In genomic region chr3:105679951-105680350, GRCh38 we compare ENCODE assay signal across 23 cellular contexts.
"Had no signal": no experiment of that assay in that cellular context is flagged by ENCODE, and none has a peak within 500 bp of the region (broad histone marks: within the 10 kb centered on the region; RNA-seq: fewer than 3 reads in every experiment).

No MANE protein-coding gene starts in this region.

- H3K27me3 Mint-ChIP-seq: activated CD4-positive, alpha-beta memory T cell treated with anti-CD3 and anti-CD28 coated beads for 36 hours; activated T-helper 17 cell treated with anti-CD3 and anti-CD28 coated beads, Interleukin-2, amount 50 U/mL, for 72 hours; brain had no signal

- H3K9me3 Mint-ChIP-seq: activated T-helper 17 cell treated with anti-CD3 and anti-CD28 coated beads, Interleukin-2, amount 50 U/mL, for 72 hours; brain had no signal

- ATAC-seq: activated T-cell treated with anti-CD3 and anti-CD28 coated beads, Interleukin-2, amount 50 U/mL, for 72 hours; activated T-helper 17 cell treated with anti-CD3 and anti-CD28 coated beads, Interleukin-2, amount 50 U/mL, for 72 hours; Panc1 had no signal

- H3K4me3 Mint-ChIP-seq: activated CD4-positive, alpha-beta memory T cell treated with anti-CD3 and anti-CD28 coated beads for 36 hours; activated T-cell treated with anti-CD3 and anti-CD28 coated beads, Interleukin-2, amount 50 U/mL, for 72 hours; activated T-helper 17 cell treated with anti-CD3 and anti-CD28 coated beads, Interleukin-2, amount 50 U/mL, for 72 hours; brain had no signal

- H3K27ac Mint-ChIP-seq: activated CD4-positive, alpha-beta memory T cell treated with anti-CD3 and anti-CD28 coated beads for 36 hours; activated T-cell treated with anti-CD3 and anti-CD28 coated beads, Interleukin-2, amount 50 U/mL, for 72 hours; activated T-helper 17 cell treated with anti-CD3 and anti-CD28 coated beads, Interleukin-2, amount 50 U/mL, for 72 hours had no signal

- DNase-seq: activated CD4-positive, alpha-beta memory T cell treated with anti-CD3 and anti-CD28 coated beads for 36 hours; activated CD4-positive, alpha-beta T cell treated with anti-CD3 and anti-CD28 coated beads, Interleukin-2, amount 50 U/mL, for 1 hour; activated effector memory CD4-positive, alpha-beta T cell treated with anti-CD3 and anti-CD28 coated beads, Interleukin-2, amount 50 U/mL, for 16 hours; activated naive CD4-positive, alpha-beta T cell; activated T-cell treated with anti-CD3 and anti-CD28 coated beads, Interleukin-2, amount 50 U/mL, for 1 hour; activated T-cell treated with anti-CD3 and anti-CD28 coated beads, Interleukin-2, amount 50 U/mL, for 72 hours; anterior cingulate cortex; caudate nucleus; KG1; MM.1S; MV-4-11; NCI-H1092; NCI-H1436 treated with DMSO at 0.1 percent for 48 hours; NCI-H1694 treated with DMSO at 0.1 percent for 48 hours; NCI-H2029; NCI-H345; NCI-H524 treated with DMSO at 0.1 percent for 48 hours; SHP77; SJCRH30; T1000 had no signal

- H3K4me1 Mint-ChIP-seq: brain had no signal
